ENCODE assay signal across 8 cellular contexts in genomic region chr1:150365945-150366344, GRCh38. TPM values are rescaled to one million over a fixed set of nuclear protein-coding genes. Genes with fewer than 3 reads are reported as not detected.
DNase-seq lines count a peak whose midpoint lies in the region; ATAC-seq and TF ChIP-seq lines count a peak whose summit lies in the region.

No MANE protein-coding gene starts in this region.

- H3K9me3 ChIP-seq in CD4-positive, CD25-positive, alpha-beta regulatory T cell (ENCODE audit: control insufficient read depth in 2 of 2, low read length in 2 of 2) = no peaks in the 10 kb centered on the region
- H3K9me3 ChIP-seq in HUES64 (ENCODE audit: insufficient read depth, low read depth, low read length) (no peaks in the 10 kb centered on the region), transverse colon (no peaks in the 10 kb centered on the region)

- peak overlapping the region; percentile 93 to 100 (median 99) for H3K4me3 Mint-ChIP-seq in CD4-positive, CD25-positive, alpha-beta regulatory T cell
- peak overlapping the region; percentile 91 for H3K4me3 Mint-ChIP-seq in activated naive CD8-positive, alpha-beta T cell treated with anti-CD3 and anti-CD28 coated beads, Interleukin-2, amount 50 U/mL, for 24 hours

- no peak for TF ChIP-seq POLR2A in transverse colon (IDR thresholded peaks at IDR 0.05)

- H3K27me3 Mint-ChIP-seq in CD4-positive, CD25-positive, alpha-beta regulatory T cell = peaks cover 5% of the 10 kb centered on the region
- peaks cover 6% of the 10 kb centered on the region for H3K27me3 Mint-ChIP-seq in activated naive CD8-positive, alpha-beta T cell treated with anti-CD3 and anti-CD28 coated beads, Interleukin-2, amount 50 U/mL, for 24 hours

- DNase-seq in CD4-positive, CD25-positive, alpha-beta regulatory T cell = peak in 2 of 3 donors; percentile 15 to 45
- no peak for DNase-seq in activated naive CD8-positive, alpha-beta T cell treated with anti-CD3 and anti-CD28 coated beads, Interleukin-2, amount 50 U/mL, for 24 hours
- peak; percentile 24 for DNase-seq in left kidney (ENCODE audit: low read depth, low spot score)
- no peak for DNase-seq in transverse colon
- no peak for DNase-seq in NCI-H2196 treated with DMSO at 0.1 percent for 48 hours (lab: John Stamatoyannopoulos, UW; ENCODE audit: unreplicated experiment)
- DNase-seq in GM19238 (ENCODE audit: insufficient read length, low spot score) = no peak
- no peak for DNase-seq in activated CD4-positive, alpha-beta T cell treated with anti-CD3 and anti-CD28 coated beads, Interleukin-2, amount 50 U/mL, for 48 hours

- no peak for ATAC-seq in CD4-positive, CD25-positive, alpha-beta regulatory T cell (ENCODE audit: low read depth in 2 of 2)
- no peak for ATAC-seq in activated naive CD8-positive, alpha-beta T cell treated with anti-CD3 and anti-CD28 coated beads, Interleukin-2, amount 50 U/mL, for 24 hours

- peak overlapping the region; percentile 93 for H3K9ac ChIP-seq in HUES64 (ENCODE audit: low read depth, low read length)

- H3K4me1 Mint-ChIP-seq in CD4-positive, CD25-positive, alpha-beta regulatory T cell = peaks cover 8 to 63% (median 41%) of the 10 kb centered on the region in 4 donors
- peaks cover 46% of the 10 kb centered on the region for H3K4me1 Mint-ChIP-seq in activated naive CD8-positive, alpha-beta T cell treated with anti-CD3 and anti-CD28 coated beads, Interleukin-2, amount 50 U/mL, for 24 hours

- H3K4me1 ChIP-seq in CD4-positive, CD25-positive, alpha-beta regulatory T cell (ENCODE audit: control insufficient read depth, insufficient read depth, low read length, poor library complexity, severe bottlenecking) = peaks cover 46% of the 10 kb centered on the region
- H3K4me1 ChIP-seq in HUES64 (ENCODE audit: insufficient read depth, low read length) (peaks cover 15% of the 10 kb centered on the region; the same call in 1 of the 2 replicates), transverse colon (peaks cover 0 to 42% (median 11%) of the 10 kb centered on the region in 4 donors)

- peak overlapping the region; percentile 100 for H3K27ac Mint-ChIP-seq in CD4-positive, CD25-positive, alpha-beta regulatory T cell
- peak overlapping the region; percentile 94 for H3K27ac Mint-ChIP-seq in activated naive CD8-positive, alpha-beta T cell treated with anti-CD3 and anti-CD28 coated beads, Interleukin-2, amount 50 U/mL, for 24 hours

- 6% methylated on average over 4 of the region's 4 CpGs for WGBS in HUES64
- WGBS in transverse colon (ENCODE audit: low coverage in 1 of 2), 2 donors = 0 to 1% methylated on average over 2 to 4 of the region's 4 CpGs

- in situ Hi-C loops in transverse colon (cut with MboI; ENCODE audit: low pct_ligation_motif_present in 1 of 4, low pct_unique_long_range_greater_than_20kb in 1 of 4, low sequenced_read_pairs in 3 of 4) = no loop called here

- H3K4me3 ChIP-seq in CD4-positive, CD25-positive, alpha-beta regulatory T cell (ENCODE audit: low read depth, low read length) = peak overlapping the region; percentile 100
- H3K4me3 ChIP-seq in HUES64 (ENCODE audit: low read length) = peak overlapping the region; percentile 98
- H3K4me3 ChIP-seq in transverse colon = peak overlapping the region; percentile 63 to 81 (median 68)

- no peak for TF ChIP-seq CTCF in transverse colon (IDR thresholded peaks at IDR 0.05)

- no peaks in the 10 kb centered on the region for H3K27me3 ChIP-seq in CD4-positive, CD25-positive, alpha-beta regulatory T cell (ENCODE audit: control insufficient read depth, insufficient read depth, low read length)
- H3K27me3 ChIP-seq in HUES64 (ENCODE audit: insufficient read depth, low read length) (no peaks in the 10 kb centered on the region), transverse colon (no peaks in the 10 kb centered on the region)

- peaks cover 0 to 5% (median 0%) of the 10 kb centered on the region in 7 donors for H3K9me3 Mint-ChIP-seq in CD4-positive, CD25-positive, alpha-beta regulatory T cell
- H3K9me3 Mint-ChIP-seq in activated naive CD8-positive, alpha-beta T cell treated with anti-CD3 and anti-CD28 coated beads, Interleukin-2, amount 50 U/mL, for 24 hours = no peaks in the 10 kb centered on the region

- TF ChIP-seq EP300 in transverse colon (IDR thresholded peaks at IDR 0.05; ENCODE audit: low read depth) = no peak

- intact Hi-C loops in transverse colon (cut with DNase I; ENCODE audit: low total_unique reads) = no loop called here

- peaks cover 9% of the 10 kb centered on the region for H3K36me3 Mint-ChIP-seq in CD4-positive, CD25-positive, alpha-beta regulatory T cell
- peaks cover 15% of the 10 kb centered on the region for H3K36me3 Mint-ChIP-seq in activated naive CD8-positive, alpha-beta T cell treated with anti-CD3 and anti-CD28 coated beads, Interleukin-2, amount 50 U/mL, for 24 hours (ENCODE audit: low read depth)

- peaks cover 3% of the 10 kb centered on the region for H3K36me3 ChIP-seq in CD4-positive, CD25-positive, alpha-beta regulatory T cell (ENCODE audit: control insufficient read depth, insufficient read depth, low read length)
- no peaks in the 10 kb centered on the region for H3K36me3 ChIP-seq in HUES64 (ENCODE audit: insufficient read depth, low read length)
- no peaks in the 10 kb centered on the region for H3K36me3 ChIP-seq in transverse colon

- peak overlapping the region; percentile 97 for H3K27ac ChIP-seq in CD4-positive, CD25-positive, alpha-beta regulatory T cell (ENCODE audit: insufficient read depth, low read length, poor library complexity, severe bottlenecking)
- peak overlapping the region; percentile 98; the same call in 1 of the 2 replicates for H3K27ac ChIP-seq in HUES64 (ENCODE audit: low read depth, low read length)
- H3K27ac ChIP-seq in transverse colon = peak overlapping the region; percentile 95 to 99 (median 96)

RNA-seq across cellular contexts. Expression of gene RPRD2, which starts 2.0 kb away (rescaled TPM):
- 51.3 TPM for total RNA-seq in CD4-positive, CD25-positive, alpha-beta regulatory T cell
- 10 to 100 TPM; 24.0 to 34.0 (median 32.5) TPM for polyA plus RNA-seq in CD4-positive, CD25-positive, alpha-beta regulatory T cell
- 21.1 TPM for polyA plus RNA-seq in HUES64 (2013, experiment 1 of 2)
- polyA plus RNA-seq in HUES64 (2013, experiment 2 of 2) = 23.8 TPM
- total RNA-seq in transverse colon = 10 to 100 TPM; 18.7 to 36.4 (median 26.1) TPM

RNA-seq across cellular contexts. Expression of gene PRPF3, which starts 44.6 kb away (rescaled TPM):
- 106 TPM for total RNA-seq in CD4-positive, CD25-positive, alpha-beta regulatory T cell
- 10 to 100 TPM; 13.4 to 19.7 (median 17.0) TPM for polyA plus RNA-seq in CD4-positive, CD25-positive, alpha-beta regulatory T cell
- 40.8 TPM for polyA plus RNA-seq in HUES64 (2013, experiment 1 of 2)
- polyA plus RNA-seq in HUES64 (2013, experiment 2 of 2) = 39.5 TPM
- total RNA-seq in transverse colon = 100 to 1,000 TPM in 1 of 4 donors, 10 to 100 TPM in 3; 55.3 to 126 (median 65.2) TPM

Comparison
In these comparisons a context has a peak if more than half of its experiments do, and no peak if none do; other contexts are left out.
1. DNase-seq: peak in CD4-positive, CD25-positive, alpha-beta regulatory T cell (2 of 3) and left kidney (single experiment); none in activated naive CD8-positive, alpha-beta T cell treated with anti-CD3 and anti-CD28 coated beads, Interleukin-2, amount 50 U/mL, for 24 hours (single experiment), transverse colon (single experiment), NCI-H2196 treated with DMSO at 0.1 percent for 48 hours (single experiment), GM19238 (single experiment) and activated CD4-positive, alpha-beta T cell treated with anti-CD3 and anti-CD28 coated beads, Interleukin-2, amount 50 U/mL, for 48 hours (0 of 2).
2. Peak in every context shown above with its lines, with median percentiles within 50 percentile points of each other: H3K27ac ChIP-seq and H3K4me3 ChIP-seq.